14 cellular contexts compared by ENCODE assay signal in genomic region chr10:123926401-123927264, GRCh38. TPM values are rescaled to one million over a fixed set of nuclear protein-coding genes. Genes with fewer than 3 reads are reported as not detected.
DNase-seq lines count a peak whose midpoint lies in the region; ATAC-seq, FAIRE-seq and TF ChIP-seq lines count a peak whose summit lies in the region.
"Had no signal": no experiment of that assay in that cellular context is flagged by ENCODE, and none has a peak within 500 bp of the region (broad histone marks: within the 10 kb centered on the region; RNA-seq: fewer than 3 reads in every experiment).

No MANE protein-coding gene starts in this region.

- intact Hi-C loops in K562 (cut with micrococcal nuclease), result no loop called here
- intact Hi-C loops in adrenal gland (cut with DNase I), result no loop called here
- intact Hi-C loops in posterior cingulate gyrus (cut with DNase I), result no loop called here

- no peak overlapping the region for H2AFZ ChIP-seq in K562 (ENCODE audit: low read depth, low read length)
- H2AFZ ChIP-seq: PC-9 had no signal

- TF ChIP-seq CTCF in K562 (IDR thresholded peaks at IDR 0.05 in 2 of 3, conservative IDR thresholded peaks at IDR 0.05 in 1 of 3; ENCODE audit: insufficient read depth in 2 of 3, low read depth in 1 of 3, low read length in 3 of 3) (no peak), adrenal gland (IDR thresholded peaks at IDR 0.05) (no peak)

- H3K36me3 ChIP-seq in K562 (ENCODE audit: control insufficient read depth, insufficient read depth, low read length) (no peaks in the 10 kb centered on the region), adrenal gland (replicated peaks in 1 of 2) (no peaks in the 10 kb centered on the region)

- peak; percentile 16 for DNase-seq in stimulated activated CD4-positive, alpha-beta T cell treated with anti-CD3 and anti-CD28 coated beads, Interleukin-15, amount 100 ng/mL, for 24 hours
- DNase-seq in stimulated activated CD4-positive, alpha-beta T cell treated with anti-CD3 and anti-CD28 coated beads, Interleukin-2, amount 100 ng/mL, for 24 hours, result no peak
- DNase-seq in K562 (ENCODE audit: extremely low read depth in 1 of 4, low spot score in 3 of 4) (peak in 2 of 4 experiments; percentile 7 to 8), adrenal gland (no peak), posterior cingulate gyrus (no peak)
- no peak for DNase-seq in stimulated activated naive CD8-positive, alpha-beta T cell treated with anti-CD3 and anti-CD28 coated beads, Interleukin-15, Interleukin-2, amounts not matched to agents 100 U/mL and 50 U/mL, for 24 hours
- DNase-seq: activated CD4-positive, CD25-positive, alpha-beta regulatory T cell treated with anti-CD3 and anti-CD28 coated beads, Interleukin-2, amount 50 U/mL, for 72 hours; Caco-2; head of caudate nucleus; NCI-H1092 treated with DMSO at 0.1 percent for 48 hours; PC-9 had no signal

- in situ Hi-C loops in K562 (cut with MboI), result no loop called here

- H3K4me1 ChIP-seq in K562 (replicated peaks in 1 of 2; ENCODE audit: control insufficient read depth in 2 of 2, insufficient read depth in 2 of 2, low read length in 2 of 2), result no peaks in the 10 kb centered on the region
- no peaks in the 10 kb centered on the region for H3K4me1 ChIP-seq in adrenal gland (replicated peaks in 1 of 2)
- H3K4me1 ChIP-seq: Caco-2 had no signal

- H3K27me3 ChIP-seq in K562 (ENCODE audit: control insufficient read depth in 2 of 2, insufficient read depth in 2 of 2, low read length in 2 of 2), result no peaks in the 10 kb centered on the region
- H3K27me3 ChIP-seq in adrenal gland, result peaks cover 5% of the 10 kb centered on the region

- CTCF ChIA-PET in K562 (lab: Yijun Ruan, JAX; ENCODE audit: low intra/inter-chr PET ratio), result no interaction called here

- POLR2A ChIA-PET in K562 (lab: Yijun Ruan, JAX), result no interaction called here

- no peak for TF ChIP-seq EP300 in K562 (IDR thresholded peaks at IDR 0.05; ENCODE audit: low read length)

- no peak for FAIRE-seq in K562 (lab: Jason Lieb, UNC)

- BruUV-seq in K562 (replicated peaks; lab: Mats Ljungman, UMichigan), result no TSS peak

- peak; percentile 78 for ATAC-seq in HG02642 (IDR thresholded peaks at IDR 0.05; ENCODE audit: poor library complexity, unreplicated experiment)
- no peak for ATAC-seq in K562
- ATAC-seq in stimulated activated naive CD8-positive, alpha-beta T cell treated with anti-CD3 and anti-CD28 coated beads, Interleukin-15, Interleukin-2, amounts not matched to agents 100 U/mL and 50 U/mL, for 24 hours, result peak; percentile 57
- ATAC-seq in GM18867 (IDR thresholded peaks at IDR 0.05; ENCODE audit: unreplicated experiment), result no peak

- no peaks in the 10 kb centered on the region for H4K20me1 ChIP-seq in K562 (replicated peaks; ENCODE audit: control insufficient read depth, insufficient read depth, low read length)

- H3K27ac ChIP-seq in K562 (ENCODE audit: extremely low read depth, low read depth, low read length) (no peak overlapping the region), adrenal gland (no peak overlapping the region)
- H3K27ac ChIP-seq: PC-9, skin epidermis had no signal

- no peak overlapping the region for H3K9ac ChIP-seq in K562 (ENCODE audit: insufficient read depth in 1 of 2, low read depth in 2 of 2, low read length in 2 of 2)

- no peak overlapping the region for H3K4me2 ChIP-seq in K562 (ENCODE audit: insufficient read depth, low read length)
- H3K4me2 ChIP-seq: PC-9 had no signal

- H3K9me3 ChIP-seq in K562 (replicated peaks; ENCODE audit: control insufficient read depth, insufficient read depth, low read depth, low read length), result no peaks in the 10 kb centered on the region
- no peaks in the 10 kb centered on the region for H3K9me3 ChIP-seq in adrenal gland (replicated peaks in 1 of 3)

- no peak for TF ChIP-seq POLR2A in K562 (conservative IDR thresholded peaks at IDR 0.05)
- no peak for TF ChIP-seq POLR2A in adrenal gland (IDR thresholded peaks at IDR 0.05)

- no peaks in the 10 kb centered on the region for H3K9me1 ChIP-seq in K562 (ENCODE audit: control insufficient read depth, insufficient read depth, low read length)

- no peaks in the 10 kb centered on the region for H3K79me2 ChIP-seq in K562 (ENCODE audit: control insufficient read depth, insufficient read depth, low read length)

- no peak for TF ChIP-seq RAD21 in K562 (CRISPR knock-in tag; conservative IDR thresholded peaks at IDR 0.05 in 1 of 2, IDR thresholded peaks at IDR 0.05 in 1 of 2)

- 0% methylated on average over 6 of the region's 7 CpGs for WGBS in K562 (ENCODE audit: insufficient coverage, low coverage, missing lambda C conversion rate)
- 35 to 64% (median 52%) methylated on average over 7 of the region's 7 CpGs for WGBS in adrenal gland, 4 donors

- H3K4me3 ChIP-seq in K562 (no peak overlapping the region), adrenal gland (no peak overlapping the region)
- H3K4me3 ChIP-seq: PC-9, skin epidermis had no signal

TF ChIP-seq in K562, 482 proteins besides CTCF, POLR2A, EP300 and RAD21:
- TF ChIP-seq MAFG (tag; conservative IDR thresholded peaks at IDR 0.05), result peak; percentile 59
- peak; percentile 75 for TF ChIP-seq ZNF316 (IDR thresholded peaks at IDR 0.05)
- peak; percentile 43; the same call in 1 of the 2 replicates for TF ChIP-seq NFE2 (IDR thresholded peaks at IDR 0.05; ENCODE audit: low read depth)
- no peak for TF ChIP-seq ZFP30 (CRISPR knock-in tag; IDR thresholded peaks at IDR 0.05; ENCODE audit: borderline replicate concordance)
- no peak for TF ChIP-seq HIVEP1 (CRISPR knock-in tag; IDR thresholded peaks at IDR 0.05)
- peak; percentile 10; the same call in 1 of the 2 replicates for TF ChIP-seq MAFK (IDR thresholded peaks at IDR 0.05; ENCODE audit: low read length)
- TF ChIP-seq C11orf30 (IDR thresholded peaks at IDR 0.05; ENCODE audit: low read depth), result peak; percentile 71
TF ChIP-seq in K562: peak in this region for 5.

RNA-seq across cellular contexts. Expression of gene CPXM2, which starts 35.0 kb away (rescaled TPM):
- not detected in 2 replicates for total RNA-seq in K562 (2011; cell fraction: chromatin; rRNA removed; ENCODE audit: low replicate concordance)
- total RNA-seq in K562 (2011; cell fraction: nucleolus; rRNA removed), result not detected in 2 replicates
- total RNA-seq in K562 (2011; cell fraction: nucleoplasm; rRNA removed), result not detected in 2 replicates
- total RNA-seq in K562 (2014; rRNA removed), result not detected in 2 replicates
- not detected in 2 replicates for total RNA-seq in K562 (2014; rRNA removed; fragmentation: Illumina TruSeq; extraction: Trizol)
- total RNA-seq in K562 (2015; rRNA removed; fragmentation: Illumina TruSeq; extraction: Trizol), result not detected in 2 replicates
- total RNA-seq in K562 (2021), result 0.09 TPM in 1 of 2 replicates, not detected in the other
- not detected in 2 replicates for polyA plus RNA-seq in K562 (2011; rRNA removed)
- polyA plus RNA-seq in K562 (2011; cell fraction: cytosol; rRNA removed), result not detected in 2 replicates
- not detected in 2 replicates for polyA plus RNA-seq in K562 (2011; cell fraction: nucleus; rRNA removed)
- not detected in 2 replicates for polyA plus RNA-seq in K562 (2012)
- not detected in 2 replicates for polyA plus RNA-seq in K562 (2014; fragmentation: Illumina TruSeq; extraction: Trizol)
- polyA plus RNA-seq in K562 (2014; fragmentation: Nextera tagmentation; extraction: Ambion mirVana), result not detected
- polyA plus RNA-seq in K562 (2014; rRNA removed), result not detected in 2 replicates
- polyA minus RNA-seq in K562 (2011; rRNA and poly(A)+ RNA removed), result not detected in 2 replicates
- polyA minus RNA-seq in K562 (2011; cell fraction: cytosol; rRNA and poly(A)+ RNA removed), result not detected in 2 replicates
- not detected in 2 replicates for polyA minus RNA-seq in K562 (2011; cell fraction: nucleus; rRNA and poly(A)+ RNA removed)
- 10 to 100 TPM in 2 of 8 donors, 1 to 10 TPM in 6; 1.2 to 10.8 (median 5.5) TPM for total RNA-seq in adrenal gland
- polyA plus RNA-seq in adrenal gland, result 1 to 10 TPM; 2.9 to 4.5 (median 4.3) TPM
- total RNA-seq: Caco-2, PC-9 had no signal

Comparison
In these comparisons a context has a peak if more than half of its experiments do, and no peak if none do; other contexts are left out.
1. ATAC-seq: peak in HG02642 (single experiment) and stimulated activated naive CD8-positive, alpha-beta T cell treated with anti-CD3 and anti-CD28 coated beads, Interleukin-15, Interleukin-2, amounts not matched to agents 100 U/mL and 50 U/mL, for 24 hours (single experiment); none in K562 (single experiment) and GM18867 (single experiment).